In the genomic region with DNA sequence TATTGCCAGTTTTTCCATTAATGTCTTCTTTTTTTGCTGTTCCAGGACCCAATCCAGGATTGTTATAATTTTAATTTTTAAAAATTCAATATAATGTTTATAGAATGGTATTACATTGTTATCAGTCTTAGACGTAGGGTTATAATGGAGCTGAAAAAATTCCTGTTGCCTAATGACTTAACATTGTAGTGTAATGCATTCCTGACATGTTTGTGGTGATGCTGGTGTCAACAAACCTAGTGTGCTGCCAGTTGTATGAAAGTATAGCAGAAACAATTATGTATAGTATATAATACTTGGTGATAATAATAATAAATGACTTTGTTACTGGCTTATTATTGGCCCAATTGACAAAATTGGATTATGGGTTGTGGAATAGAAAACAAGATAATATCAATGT, we compare ENCODE assay signal across 1 cellular context.
TF ChIP-seq lines count a peak whose summit lies in the region.

No MANE protein-coding gene starts in this region.

TF ChIP-seq in GM12878, 131 proteins besides CTCF, POLR2A, EP300 and RAD21:
- TF ChIP-seq, protein P1, sequence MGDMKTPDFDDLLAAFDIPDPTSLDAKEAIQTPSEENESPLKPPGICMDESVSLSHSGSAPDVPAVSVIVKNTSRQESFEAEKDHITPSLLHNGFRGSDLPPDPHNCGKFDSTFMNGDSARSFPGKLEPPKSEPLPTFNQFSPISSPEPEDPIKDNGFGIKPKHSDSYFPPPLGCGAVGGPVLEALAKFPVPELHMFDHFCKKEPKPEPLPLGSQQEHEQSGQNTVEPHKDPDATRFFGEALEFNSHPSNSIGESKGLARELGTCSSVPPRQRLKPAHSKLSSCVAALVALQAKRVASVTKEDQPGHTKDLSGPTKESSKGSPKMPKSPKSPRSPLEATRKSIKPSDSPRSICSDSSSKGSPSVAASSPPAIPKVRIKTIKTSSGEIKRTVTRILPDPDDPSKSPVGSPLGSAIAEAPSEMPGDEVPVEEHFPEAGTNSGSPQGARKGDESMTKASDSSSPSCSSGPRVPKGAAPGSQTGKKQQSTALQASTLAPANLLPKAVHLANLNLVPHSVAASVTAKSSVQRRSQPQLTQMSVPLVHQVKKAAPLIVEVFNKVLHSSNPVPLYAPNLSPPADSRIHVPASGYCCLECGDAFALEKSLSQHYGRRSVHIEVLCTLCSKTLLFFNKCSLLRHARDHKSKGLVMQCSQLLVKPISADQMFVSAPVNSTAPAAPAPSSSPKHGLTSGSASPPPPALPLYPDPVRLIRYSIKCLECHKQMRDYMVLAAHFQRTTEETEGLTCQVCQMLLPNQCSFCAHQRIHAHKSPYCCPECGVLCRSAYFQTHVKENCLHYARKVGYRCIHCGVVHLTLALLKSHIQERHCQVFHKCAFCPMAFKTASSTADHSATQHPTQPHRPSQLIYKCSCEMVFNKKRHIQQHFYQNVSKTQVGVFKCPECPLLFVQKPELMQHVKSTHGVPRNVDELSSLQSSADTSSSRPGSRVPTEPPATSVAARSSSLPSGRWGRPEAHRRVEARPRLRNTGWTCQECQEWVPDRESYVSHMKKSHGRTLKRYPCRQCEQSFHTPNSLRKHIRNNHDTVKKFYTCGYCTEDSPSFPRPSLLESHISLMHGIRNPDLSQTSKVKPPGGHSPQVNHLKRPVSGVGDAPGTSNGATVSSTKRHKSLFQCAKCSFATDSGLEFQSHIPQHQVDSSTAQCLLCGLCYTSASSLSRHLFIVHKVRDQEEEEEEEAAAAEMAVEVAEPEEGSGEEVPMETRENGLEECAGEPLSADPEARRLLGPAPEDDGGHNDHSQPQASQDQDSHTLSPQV (IDR thresholded peaks at IDR 0.05): no peak
- TF ChIP-seq CHD1 (IDR thresholded peaks at IDR 0.05; ENCODE audit: low read depth, low read length) (no peak), CHD4 (IDR thresholded peaks at IDR 0.05) (no peak), ZNF622 (IDR thresholded peaks at IDR 0.05) (no peak), ZBTB11 (CRISPR knock-in tag; IDR thresholded peaks at IDR 0.05) (no peak), TCF3 (IDR thresholded peaks at IDR 0.05; ENCODE audit: borderline replicate concordance, insufficient read depth, low read depth, low read length) (no peak)
